1 cellular context compared by ENCODE assay signal in the genomic region with DNA sequence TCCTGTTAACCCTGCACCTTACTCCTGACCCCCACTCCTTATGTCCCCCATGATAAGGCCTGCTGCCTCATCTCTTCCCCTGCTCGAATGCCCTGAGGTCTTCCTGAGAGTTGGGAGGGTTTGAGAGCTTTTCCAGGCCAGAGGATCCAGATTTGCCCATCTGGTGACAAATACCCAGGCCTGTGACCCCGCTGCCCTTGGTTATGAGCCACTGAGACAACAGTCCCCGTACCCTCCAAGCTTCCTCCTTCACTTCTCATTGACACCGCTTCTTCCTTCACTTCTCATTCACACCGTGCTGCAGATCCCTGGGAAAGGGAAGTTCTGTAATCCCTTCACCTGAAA.
TF ChIP-seq lines count a peak whose summit lies in the region.

No MANE protein-coding gene starts in this region.

TF ChIP-seq in HCT116, 20 proteins besides CTCF, POLR2A, EP300 and RAD21 (continued from another document):
- TF ChIP-seq, protein P1, sequence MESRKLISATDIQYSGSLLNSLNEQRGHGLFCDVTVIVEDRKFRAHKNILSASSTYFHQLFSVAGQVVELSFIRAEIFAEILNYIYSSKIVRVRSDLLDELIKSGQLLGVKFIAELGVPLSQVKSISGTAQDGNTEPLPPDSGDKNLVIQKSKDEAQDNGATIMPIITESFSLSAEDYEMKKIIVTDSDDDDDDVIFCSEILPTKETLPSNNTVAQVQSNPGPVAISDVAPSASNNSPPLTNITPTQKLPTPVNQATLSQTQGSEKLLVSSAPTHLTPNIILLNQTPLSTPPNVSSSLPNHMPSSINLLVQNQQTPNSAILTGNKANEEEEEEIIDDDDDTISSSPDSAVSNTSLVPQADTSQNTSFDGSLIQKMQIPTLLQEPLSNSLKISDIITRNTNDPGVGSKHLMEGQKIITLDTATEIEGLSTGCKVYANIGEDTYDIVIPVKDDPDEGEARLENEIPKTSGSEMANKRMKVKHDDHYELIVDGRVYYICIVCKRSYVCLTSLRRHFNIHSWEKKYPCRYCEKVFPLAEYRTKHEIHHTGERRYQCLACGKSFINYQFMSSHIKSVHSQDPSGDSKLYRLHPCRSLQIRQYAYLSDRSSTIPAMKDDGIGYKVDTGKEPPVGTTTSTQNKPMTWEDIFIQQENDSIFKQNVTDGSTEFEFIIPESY (IDR thresholded peaks at IDR 0.05; ENCODE audit: extremely low read depth, insufficient replicate concordance, low read length): no peak
- TF ChIP-seq, protein P2, sequence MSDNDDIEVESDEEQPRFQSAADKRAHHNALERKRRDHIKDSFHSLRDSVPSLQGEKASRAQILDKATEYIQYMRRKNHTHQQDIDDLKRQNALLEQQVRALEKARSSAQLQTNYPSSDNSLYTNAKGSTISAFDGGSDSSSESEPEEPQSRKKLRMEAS (IDR thresholded peaks at IDR 0.05): no peak
- TF ChIP-seq JUND (IDR thresholded peaks at IDR 0.05): no peak
- TF ChIP-seq EZH2 (IDR thresholded peaks at IDR 0.05): no peak
- TF ChIP-seq FOSL1 (IDR thresholded peaks at IDR 0.05; ENCODE audit: low read depth): no peak
- no peak for TF ChIP-seq CBX3 (IDR thresholded peaks at IDR 0.05; ENCODE audit: low read depth)
- TF ChIP-seq ELF1 (IDR thresholded peaks at IDR 0.05; ENCODE audit: borderline replicate concordance, low read depth): no peak
- TF ChIP-seq YY1 (IDR thresholded peaks at IDR 0.05; ENCODE audit: extremely low read depth, insufficient replicate concordance, low read depth, low read length): no peak
- no peak for TF ChIP-seq SP1 (IDR thresholded peaks at IDR 0.05; ENCODE audit: low read depth)
- no peak for TF ChIP-seq SRF (IDR thresholded peaks at IDR 0.05; ENCODE audit: low read depth)
- TF ChIP-seq, protein P3, sequence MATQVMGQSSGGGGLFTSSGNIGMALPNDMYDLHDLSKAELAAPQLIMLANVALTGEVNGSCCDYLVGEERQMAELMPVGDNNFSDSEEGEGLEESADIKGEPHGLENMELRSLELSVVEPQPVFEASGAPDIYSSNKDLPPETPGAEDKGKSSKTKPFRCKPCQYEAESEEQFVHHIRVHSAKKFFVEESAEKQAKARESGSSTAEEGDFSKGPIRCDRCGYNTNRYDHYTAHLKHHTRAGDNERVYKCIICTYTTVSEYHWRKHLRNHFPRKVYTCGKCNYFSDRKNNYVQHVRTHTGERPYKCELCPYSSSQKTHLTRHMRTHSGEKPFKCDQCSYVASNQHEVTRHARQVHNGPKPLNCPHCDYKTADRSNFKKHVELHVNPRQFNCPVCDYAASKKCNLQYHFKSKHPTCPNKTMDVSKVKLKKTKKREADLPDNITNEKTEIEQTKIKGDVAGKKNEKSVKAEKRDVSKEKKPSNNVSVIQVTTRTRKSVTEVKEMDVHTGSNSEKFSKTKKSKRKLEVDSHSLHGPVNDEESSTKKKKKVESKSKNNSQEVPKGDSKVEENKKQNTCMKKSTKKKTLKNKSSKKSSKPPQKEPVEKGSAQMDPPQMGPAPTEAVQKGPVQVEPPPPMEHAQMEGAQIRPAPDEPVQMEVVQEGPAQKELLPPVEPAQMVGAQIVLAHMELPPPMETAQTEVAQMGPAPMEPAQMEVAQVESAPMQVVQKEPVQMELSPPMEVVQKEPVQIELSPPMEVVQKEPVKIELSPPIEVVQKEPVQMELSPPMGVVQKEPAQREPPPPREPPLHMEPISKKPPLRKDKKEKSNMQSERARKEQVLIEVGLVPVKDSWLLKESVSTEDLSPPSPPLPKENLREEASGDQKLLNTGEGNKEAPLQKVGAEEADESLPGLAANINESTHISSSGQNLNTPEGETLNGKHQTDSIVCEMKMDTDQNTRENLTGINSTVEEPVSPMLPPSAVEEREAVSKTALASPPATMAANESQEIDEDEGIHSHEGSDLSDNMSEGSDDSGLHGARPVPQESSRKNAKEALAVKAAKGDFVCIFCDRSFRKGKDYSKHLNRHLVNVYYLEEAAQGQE (IDR thresholded peaks at IDR 0.05; ENCODE audit: low read depth): no peak
- TF ChIP-seq ZFX (IDR thresholded peaks at IDR 0.05): no peak
- no peak for TF ChIP-seq ZNF274 (IDR thresholded peaks at IDR 0.05; ENCODE audit: low read depth, low read length)
